8 cellular contexts compared by ENCODE assay signal in genomic region chr22:41288245-41288946, GRCh38. TPM values are rescaled to one million over a fixed set of nuclear protein-coding genes. Genes with fewer than 3 reads are reported as not detected.
DNase-seq lines count a peak whose midpoint lies in the region; ATAC-seq and TF ChIP-seq lines count a peak whose summit lies in the region.

No MANE protein-coding gene starts in this region.

- peaks cover 10% of the 10 kb centered on the region for H3K4me1 Mint-ChIP-seq in memory B cell

- H3K9me3 ChIP-seq in breast epithelium, result no peaks in the 10 kb centered on the region

- H3K36me3 Mint-ChIP-seq in memory B cell, result peaks cover 2% of the 10 kb centered on the region

- no peak overlapping the region for H3K27ac Mint-ChIP-seq in memory B cell

- no peak for ATAC-seq in memory B cell (ENCODE audit: low read depth)
- ATAC-seq in HG02981 (IDR thresholded peaks at IDR 0.05; ENCODE audit: unreplicated experiment), result no peak
- ATAC-seq in HG03108 (IDR thresholded peaks at IDR 0.05; ENCODE audit: unreplicated experiment), result no peak

- no peaks in the 10 kb centered on the region for H3K27me3 ChIP-seq in breast epithelium

- H3K27ac ChIP-seq in breast epithelium, result peak overlapping the region; percentile 86 to 88

- no peak for TF ChIP-seq CTCF in breast epithelium (IDR thresholded peaks at IDR 0.05)

- H3K9me3 Mint-ChIP-seq in memory B cell, result no peaks in the 10 kb centered on the region

- DNase-seq in DMS153 (lab: John Stamatoyannopoulos, UW) (peak; percentile 85), NCI-H2029 (lab: John Stamatoyannopoulos, UW) (peak; percentile 77), breast epithelium (ENCODE audit: low spot score in 2 of 2) (no peak), memory B cell (ENCODE audit: low spot score in 2 of 2) (no peak), NCI-H1105 (lab: John Stamatoyannopoulos, UW) (no peak), medulla oblongata (ENCODE audit: extremely low spot score) (no peak)

- TF ChIP-seq POLR2A in breast epithelium (IDR thresholded peaks at IDR 0.05), result no peak

- no peaks in the 10 kb centered on the region for H3K27me3 Mint-ChIP-seq in memory B cell

- intact Hi-C loops in breast epithelium (cut with DNase I; ENCODE audit: low total_unique reads), result no loop called here

- peaks cover 0 to 4% of the 10 kb centered on the region in 2 donors for H3K4me1 ChIP-seq in breast epithelium

- peak overlapping the region; percentile 73 for H3K4me3 Mint-ChIP-seq in memory B cell

- H3K4me3 ChIP-seq in breast epithelium, result no peak overlapping the region

- no peaks in the 10 kb centered on the region for H3K36me3 ChIP-seq in breast epithelium

RNA-seq across cellular contexts. Expression of gene RANGAP1, which starts 2.4 kb away (rescaled TPM):
- total RNA-seq in breast epithelium, result 10 to 100 TPM; 29.8 to 54.1 (median 51.2) TPM

RNA-seq across cellular contexts. Expression of gene ZC3H7B, which starts 12.9 kb away (rescaled TPM):
- 10 to 100 TPM; 24.0 to 33.1 (median 32.2) TPM for total RNA-seq in breast epithelium

RNA-seq across cellular contexts. Expression of gene CHADL, which starts 47.7 kb away (rescaled TPM):
- 1 to 10 TPM; 1.3 to 3.7 (median 1.4) TPM for total RNA-seq in breast epithelium

Comparison
In these comparisons a context has a peak if more than half of its experiments do, and no peak if none do; other contexts are left out.
1. DNase-seq: peak in DMS153 (single experiment) and NCI-H2029 (single experiment); none in breast epithelium (0 of 2), memory B cell (0 of 2), NCI-H1105 (single experiment) and medulla oblongata (single experiment).